In genomic region chr15:98401029-98401428, GRCh38 we compare ENCODE assay signal across 1 cellular context.
TF ChIP-seq lines count a peak whose summit lies in the region.

No MANE protein-coding gene starts in this region.

TF ChIP-seq in HepG2, 621 proteins besides CTCF, POLR2A, EP300 and RAD21 (continued from another document):
- TF ChIP-seq, protein P1, sequence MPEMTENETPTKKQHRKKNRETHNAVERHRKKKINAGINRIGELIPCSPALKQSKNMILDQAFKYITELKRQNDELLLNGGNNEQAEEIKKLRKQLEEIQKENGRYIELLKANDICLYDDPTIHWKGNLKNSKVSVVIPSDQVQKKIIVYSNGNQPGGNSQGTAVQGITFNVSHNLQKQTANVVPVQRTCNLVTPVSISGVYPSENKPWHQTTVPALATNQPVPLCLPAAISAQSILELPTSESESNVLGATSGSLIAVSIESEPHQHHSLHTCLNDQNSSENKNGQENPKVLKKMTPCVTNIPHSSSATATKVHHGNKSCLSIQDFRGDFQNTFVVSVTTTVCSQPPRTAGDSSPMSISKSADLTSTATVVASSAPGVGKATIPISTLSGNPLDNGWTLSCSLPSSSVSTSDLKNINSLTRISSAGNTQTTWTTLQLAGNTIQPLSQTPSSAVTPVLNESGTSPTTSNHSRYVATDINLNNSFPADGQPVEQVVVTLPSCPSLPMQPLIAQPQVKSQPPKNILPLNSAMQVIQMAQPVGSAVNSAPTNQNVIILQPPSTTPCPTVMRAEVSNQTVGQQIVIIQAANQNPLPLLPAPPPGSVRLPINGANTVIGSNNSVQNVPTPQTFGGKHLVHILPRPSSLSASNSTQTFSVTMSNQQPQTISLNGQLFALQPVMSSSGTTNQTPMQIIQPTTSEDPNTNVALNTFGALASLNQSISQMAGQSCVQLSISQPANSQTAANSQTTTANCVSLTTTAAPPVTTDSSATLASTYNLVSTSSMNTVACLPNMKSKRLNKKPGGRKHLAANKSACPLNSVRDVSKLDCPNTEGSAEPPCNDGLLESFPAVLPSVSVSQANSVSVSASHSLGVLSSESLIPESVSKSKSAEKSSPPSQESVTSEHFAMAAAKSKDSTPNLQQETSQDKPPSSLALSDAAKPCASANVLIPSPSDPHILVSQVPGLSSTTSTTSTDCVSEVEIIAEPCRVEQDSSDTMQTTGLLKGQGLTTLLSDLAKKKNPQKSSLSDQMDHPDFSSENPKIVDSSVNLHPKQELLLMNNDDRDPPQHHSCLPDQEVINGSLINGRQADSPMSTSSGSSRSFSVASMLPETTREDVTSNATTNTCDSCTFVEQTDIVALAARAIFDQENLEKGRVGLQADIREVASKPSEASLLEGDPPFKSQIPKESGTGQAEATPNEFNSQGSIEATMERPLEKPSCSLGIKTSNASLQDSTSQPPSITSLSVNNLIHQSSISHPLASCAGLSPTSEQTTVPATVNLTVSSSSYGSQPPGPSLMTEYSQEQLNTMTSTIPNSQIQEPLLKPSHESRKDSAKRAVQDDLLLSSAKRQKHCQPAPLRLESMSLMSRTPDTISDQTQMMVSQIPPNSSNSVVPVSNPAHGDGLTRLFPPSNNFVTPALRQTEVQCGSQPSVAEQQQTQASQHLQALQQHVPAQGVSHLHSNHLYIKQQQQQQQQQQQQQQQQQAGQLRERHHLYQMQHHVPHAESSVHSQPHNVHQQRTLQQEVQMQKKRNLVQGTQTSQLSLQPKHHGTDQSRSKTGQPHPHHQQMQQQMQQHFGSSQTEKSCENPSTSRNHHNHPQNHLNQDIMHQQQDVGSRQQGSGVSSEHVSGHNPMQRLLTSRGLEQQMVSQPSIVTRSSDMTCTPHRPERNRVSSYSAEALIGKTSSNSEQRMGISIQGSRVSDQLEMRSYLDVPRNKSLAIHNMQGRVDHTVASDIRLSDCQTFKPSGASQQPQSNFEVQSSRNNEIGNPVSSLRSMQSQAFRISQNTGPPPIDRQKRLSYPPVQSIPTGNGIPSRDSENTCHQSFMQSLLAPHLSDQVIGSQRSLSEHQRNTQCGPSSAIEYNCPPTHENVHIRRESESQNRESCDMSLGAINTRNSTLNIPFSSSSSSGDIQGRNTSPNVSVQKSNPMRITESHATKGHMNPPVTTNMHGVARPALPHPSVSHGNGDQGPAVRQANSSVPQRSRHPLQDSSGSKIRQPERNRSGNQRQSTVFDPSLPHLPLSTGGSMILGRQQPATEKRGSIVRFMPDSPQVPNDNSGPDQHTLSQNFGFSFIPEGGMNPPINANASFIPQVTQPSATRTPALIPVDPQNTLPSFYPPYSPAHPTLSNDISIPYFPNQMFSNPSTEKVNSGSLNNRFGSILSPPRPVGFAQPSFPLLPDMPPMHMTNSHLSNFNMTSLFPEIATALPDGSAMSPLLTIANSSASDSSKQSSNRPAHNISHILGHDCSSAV (CRISPR knock-in tag; IDR thresholded peaks at IDR 0.05; ENCODE audit: borderline replicate concordance), result no peak
- TF ChIP-seq ZNF607 (CRISPR knock-in tag; IDR thresholded peaks at IDR 0.05; ENCODE audit: borderline replicate concordance), result no peak
